10 cellular contexts compared by ENCODE assay signal in the genomic region with DNA sequence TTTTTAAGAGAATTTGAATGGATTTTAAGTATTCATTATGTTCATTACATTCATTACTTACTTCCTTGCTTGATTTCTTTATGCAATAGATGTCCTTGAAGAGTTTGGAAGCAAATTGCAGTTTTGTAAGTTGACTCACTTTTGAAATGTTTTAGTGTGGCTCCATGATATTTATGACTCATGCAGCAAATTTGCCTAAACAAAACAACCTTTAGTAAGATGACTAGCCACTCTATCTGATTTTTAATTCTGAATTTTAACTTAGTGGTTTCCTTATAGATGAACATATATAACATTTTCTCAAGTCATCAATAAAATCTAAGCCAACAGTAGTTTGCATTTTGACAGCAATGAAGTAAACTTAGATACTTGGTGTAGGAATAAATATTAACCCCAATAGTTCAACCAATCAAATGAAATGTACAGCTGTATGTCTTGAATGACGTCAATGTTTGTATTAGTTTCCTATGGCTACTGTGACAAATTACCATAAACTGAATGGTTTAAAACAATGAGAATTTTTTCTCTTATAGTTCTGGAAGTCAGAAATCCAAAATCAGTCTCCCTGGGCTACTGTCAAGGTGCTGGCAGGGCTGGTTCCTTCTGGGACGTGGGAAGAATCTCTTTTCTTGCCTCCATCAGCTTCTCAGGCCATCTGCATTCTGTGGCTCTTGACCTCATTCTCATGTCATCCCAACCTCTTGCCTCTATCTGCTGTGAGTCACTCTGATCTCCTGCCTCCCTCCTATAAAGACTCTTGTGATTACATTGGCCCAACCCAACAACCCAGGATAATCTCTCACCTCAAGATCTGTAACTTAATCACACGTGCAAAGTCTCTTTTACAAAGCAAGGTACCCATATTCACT.
A peak's percentile ranks its signal among the peaks of the same experiment; 100 is the strongest.
DNase-seq lines count a peak whose midpoint lies in the region; ATAC-seq and TF ChIP-seq lines count a peak whose summit lies in the region.
"Had no signal": no experiment of that assay in that cellular context is flagged by ENCODE, and none has a peak within 500 bp of the region (broad histone marks: within the 10 kb centered on the region; RNA-seq: fewer than 3 reads in every experiment).

No MANE protein-coding gene starts in this region.

- TF ChIP-seq CTCF in chondrocyte (IDR thresholded peaks at IDR 0.05) (no peak), mucosa of descending colon (IDR thresholded peaks at IDR 0.05) (no peak)

- ATAC-seq in mucosa of descending colon, result peak; percentile 94
- no peak for ATAC-seq in HG02642 (IDR thresholded peaks at IDR 0.05; ENCODE audit: poor library complexity, unreplicated experiment)

- no peak overlapping the region for H3K4me3 ChIP-seq in MG63
- H3K4me3 ChIP-seq in mucosa of descending colon, result no peak overlapping the region

- H3K27me3 Mint-ChIP-seq in chondrocyte (ENCODE audit: low read depth), result no peaks in the 10 kb centered on the region
- H3K27me3 Mint-ChIP-seq in activated naive CD4-positive, alpha-beta T cell treated with anti-CD3 and anti-CD28 coated beads for 36 hours (ENCODE audit: low read depth), result peaks cover 2% of the 10 kb centered on the region
- H3K27me3 Mint-ChIP-seq: dendritic cell treated with granulocyte-macrophage colony-stimulating factor and Interleukin-4, amounts not matched to agents 40 ng/mL and 50 ng/mL, for 4 days had no signal

- no peaks in the 10 kb centered on the region for H3K9me3 ChIP-seq in MG63
- H3K9me3 ChIP-seq in mucosa of descending colon, result no peaks in the 10 kb centered on the region

- CTCF ChIA-PET in activated naive CD4-positive, alpha-beta T cell treated with anti-CD3 and anti-CD28 coated beads for 36 hours (lab: Charles Lee), result interaction anchor here (0.9 kb wide), 1 partner anchor 389 kb away, joined by 3 read pairs; no protein-coding TSS in a partner anchor

- intact Hi-C loops in mucosa of descending colon (cut with DNase I, micrococcal nuclease), result no loop called here
- intact Hi-C loops in activated naive CD4-positive, alpha-beta T cell treated with anti-CD3 and anti-CD28 coated beads for 36 hours (cut with micrococcal nuclease), result no loop called here

- H3K4me1 Mint-ChIP-seq in chondrocyte (ENCODE audit: low read depth), result peaks cover 74% of the 10 kb centered on the region
- H3K4me1 Mint-ChIP-seq in activated naive CD4-positive, alpha-beta T cell treated with anti-CD3 and anti-CD28 coated beads for 36 hours (ENCODE audit: low read depth), result no peaks in the 10 kb centered on the region

- H3K36me3 ChIP-seq in MG63, result no peaks in the 10 kb centered on the region
- no peaks in the 10 kb centered on the region for H3K36me3 ChIP-seq in mucosa of descending colon (ENCODE audit: low read depth)

- H3K36me3 Mint-ChIP-seq in chondrocyte (ENCODE audit: low read depth), result no peaks in the 10 kb centered on the region
- H3K36me3 Mint-ChIP-seq in activated naive CD4-positive, alpha-beta T cell treated with anti-CD3 and anti-CD28 coated beads for 36 hours (ENCODE audit: low read depth), result no peaks in the 10 kb centered on the region

- H3K27me3 ChIP-seq in MG63, result no peaks in the 10 kb centered on the region

- no peak overlapping the region for H3K4me3 Mint-ChIP-seq in chondrocyte (ENCODE audit: unreplicated experiment)
- no peak overlapping the region for H3K4me3 Mint-ChIP-seq in activated naive CD4-positive, alpha-beta T cell treated with anti-CD3 and anti-CD28 coated beads for 36 hours
- H3K4me3 Mint-ChIP-seq: dendritic cell treated with granulocyte-macrophage colony-stimulating factor and Interleukin-4, amounts not matched to agents 40 ng/mL and 50 ng/mL, for 4 days had no signal

- H3K27ac Mint-ChIP-seq in chondrocyte (ENCODE audit: unreplicated experiment), result peak overlapping the region; percentile 90
- H3K27ac Mint-ChIP-seq in activated naive CD4-positive, alpha-beta T cell treated with anti-CD3 and anti-CD28 coated beads for 36 hours, result no peak overlapping the region
- H3K27ac Mint-ChIP-seq: dendritic cell treated with granulocyte-macrophage colony-stimulating factor and Interleukin-4, amounts not matched to agents 40 ng/mL and 50 ng/mL, for 4 days had no signal

- no peaks in the 10 kb centered on the region for H3K9me3 Mint-ChIP-seq in chondrocyte (ENCODE audit: low read depth)
- H3K9me3 Mint-ChIP-seq in activated naive CD4-positive, alpha-beta T cell treated with anti-CD3 and anti-CD28 coated beads for 36 hours, result no peaks in the 10 kb centered on the region
- H3K9me3 Mint-ChIP-seq: dendritic cell treated with granulocyte-macrophage colony-stimulating factor and Interleukin-4, amounts not matched to agents 40 ng/mL and 50 ng/mL, for 4 days had no signal

- DNase-seq in AG08395 (ENCODE audit: low spot score) (peak; percentile 82), MG63 (peak; percentile 72), chondrocyte (ENCODE audit: low spot score) (no peak), mucosa of descending colon (no peak), globus pallidus (ENCODE audit: low spot score) (no peak), cortex of kidney (lab: John Stamatoyannopoulos, UW) (no peak)
- DNase-seq in activated naive CD4-positive, alpha-beta T cell treated with anti-CD3 and anti-CD28 coated beads for 36 hours, result no peak
- DNase-seq: stimulated activated naive CD4-positive, alpha-beta T cell treated with Interleukin-2 at 50 U/mL for 16 hours had no signal

- H3K4me1 ChIP-seq in mucosa of descending colon (ENCODE audit: low read depth), result no peaks in the 10 kb centered on the region

Comparison
In these comparisons a context has a peak if more than half of its experiments do, and no peak if none do; other contexts are left out.
1. DNase-seq: peak in AG08395 (single experiment) and MG63 (single experiment); none in chondrocyte (single experiment), mucosa of descending colon (0 of 3), globus pallidus (single experiment), activated naive CD4-positive, alpha-beta T cell treated with anti-CD3 and anti-CD28 coated beads for 36 hours (single experiment) and cortex of kidney (single experiment).